11 cellular contexts compared by ENCODE assay signal in genomic region chr2:172284209-172284608, GRCh38.
"Had no signal": no experiment of that assay in that cellular context is flagged by ENCODE, and none has a peak within 500 bp of the region (broad histone marks: within the 10 kb centered on the region; RNA-seq: fewer than 3 reads in every experiment).

No MANE protein-coding gene starts in this region.

- H3K36me3 ChIP-seq: adrenal gland, pancreas, thyroid gland had no signal

- H3K27ac ChIP-seq: pancreas had no signal

- FAIRE-seq: pancreas, TTC549 had no signal

- H3K4me3 ChIP-seq: adrenal gland, lung, pancreas, thyroid gland had no signal

- H3K4me1 ChIP-seq: pancreas had no signal

- H3K9me3 ChIP-seq: adrenal gland, pancreas, thyroid gland had no signal

- H3K27me3 ChIP-seq: adrenal gland, pancreas, thyroid gland had no signal

- DNase-seq: activated naive CD4-positive, alpha-beta T cell treated with anti-CD3 and anti-CD28 coated beads, Interleukin-2, amount 50 U/mL, for 16 hours; activated T-cell treated with anti-CD3 and anti-CD28 coated beads, Interleukin-2, amount 50 U/mL, for 1 hour; glutamatergic neuron; immature natural killer cell; left cardiac atrium; pancreas; T-helper 2 cell; thyroid gland had no signal
